In genomic region chr20:2237059-2237458, GRCh38 we compare ENCODE assay signal across 11 cellular contexts. TPM values are rescaled to one million over a fixed set of nuclear protein-coding genes. Genes with fewer than 3 reads are reported as not detected.
DNase-seq lines count a peak whose midpoint lies in the region; ATAC-seq and TF ChIP-seq lines count a peak whose summit lies in the region.
"Had no signal": no experiment of that assay in that cellular context is flagged by ENCODE, and none has a peak within 500 bp of the region (broad histone marks: within the 10 kb centered on the region; RNA-seq: fewer than 3 reads in every experiment).

No MANE protein-coding gene starts in this region.

- no peak overlapping the region for H3K27ac Mint-ChIP-seq in activated CD8-positive, alpha-beta memory T cell treated with anti-CD3 and anti-CD28 coated beads, Interleukin-2, amount 10 ng/mL, durations not matched to agents 7 days and 5 days

- H3K27ac ChIP-seq in fibroblast of lung (ENCODE audit: insufficient read depth, low read length), result peak overlapping the region; percentile 83
- H3K27ac ChIP-seq: KMS-11 had no signal

- H3K9me3 Mint-ChIP-seq in activated CD8-positive, alpha-beta memory T cell treated with anti-CD3 and anti-CD28 coated beads, Interleukin-2, amount 10 ng/mL, durations not matched to agents 7 days and 5 days (ENCODE audit: low read depth), result no peaks in the 10 kb centered on the region

- H3K4me2 ChIP-seq in fibroblast of lung (ENCODE audit: extremely low read depth, insufficient read depth, low read length), result peak overlapping the region; percentile 21
- H3K4me2 ChIP-seq: KMS-11 had no signal

- H3K4me3 Mint-ChIP-seq in activated CD8-positive, alpha-beta memory T cell treated with anti-CD3 and anti-CD28 coated beads, Interleukin-2, amount 10 ng/mL, durations not matched to agents 7 days and 5 days, result no peak overlapping the region

- H3K9ac ChIP-seq in fibroblast of lung (ENCODE audit: insufficient read depth, low read length), result no peak overlapping the region
- H3K9ac ChIP-seq: KMS-11 had no signal

- no peaks in the 10 kb centered on the region for H3K36me3 ChIP-seq in fibroblast of lung (ENCODE audit: control insufficient read depth, insufficient read depth, low read length)

- no peaks in the 10 kb centered on the region for H3K27me3 ChIP-seq in fibroblast of lung (ENCODE audit: control insufficient read depth, insufficient read depth, low read length)

- no peak overlapping the region for H3K4me3 ChIP-seq in fibroblast of lung (replicated peaks in 1 of 4; ENCODE audit: control extremely low read depth in 1 of 4, insufficient read depth in 1 of 4, low read depth in 3 of 4, low read length in 4 of 4)
- H3K4me3 ChIP-seq: GM12878 had no signal

- H3K9me3 ChIP-seq in fibroblast of lung (ENCODE audit: control insufficient read depth, insufficient read depth, low read depth, low read length), result no peaks in the 10 kb centered on the region

- CTCF ChIA-PET in activated CD8-positive, alpha-beta memory T cell treated with anti-CD3 and anti-CD28 coated beads, Interleukin-2, amount 10 ng/mL, durations not matched to agents 7 days and 5 days (lab: Charles Lee), result interaction anchor here (1.0 kb wide), 1 partner anchor 13 kb away, joined by 3 read pairs; no protein-coding TSS in a partner anchor

- H3K27me3 Mint-ChIP-seq in activated CD8-positive, alpha-beta memory T cell treated with anti-CD3 and anti-CD28 coated beads, Interleukin-2, amount 10 ng/mL, durations not matched to agents 7 days and 5 days, result peaks cover 4% of the 10 kb centered on the region

- no peaks in the 10 kb centered on the region for H3K36me3 Mint-ChIP-seq in activated CD8-positive, alpha-beta memory T cell treated with anti-CD3 and anti-CD28 coated beads, Interleukin-2, amount 10 ng/mL, durations not matched to agents 7 days and 5 days

- H4K20me1 ChIP-seq in fibroblast of lung (ENCODE audit: control insufficient read depth, extremely low read depth, insufficient read depth, low read length), result no peaks in the 10 kb centered on the region

- H2AFZ ChIP-seq in fibroblast of lung (ENCODE audit: low read length), result no peak overlapping the region

- peak; percentile 21 to 22 for TF ChIP-seq CTCF in fibroblast of lung (conservative IDR thresholded peaks at IDR 0.05 in 1 of 2, IDR thresholded peaks at IDR 0.05 in 1 of 2; ENCODE audit: low read depth in 1 of 2, low read length in 2 of 2)

- H3K4me1 ChIP-seq in fibroblast of lung (ENCODE audit: control insufficient read depth, extremely low read depth, insufficient read depth, low read length), result no peaks in the 10 kb centered on the region

- no peaks in the 10 kb centered on the region for H3K4me1 Mint-ChIP-seq in activated CD8-positive, alpha-beta memory T cell treated with anti-CD3 and anti-CD28 coated beads, Interleukin-2, amount 10 ng/mL, durations not matched to agents 7 days and 5 days

- ATAC-seq in GM18867 (IDR thresholded peaks at IDR 0.05; ENCODE audit: unreplicated experiment), result no peak
- ATAC-seq in activated CD8-positive, alpha-beta memory T cell treated with anti-CD3 and anti-CD28 coated beads, Interleukin-2, amount 10 ng/mL, durations not matched to agents 7 days and 5 days, result no peak
- ATAC-seq in GM19452 (IDR thresholded peaks at IDR 0.05; ENCODE audit: unreplicated experiment), result no peak
- ATAC-seq: GM12878 had no signal

- peak; percentile 99 for DNase-seq in EL
- DNase-seq in RKO (ENCODE audit: low spot score), result peak; percentile 84
- peak; percentile 77 to 100 for DNase-seq in fibroblast of lung (ENCODE audit: low read depth in 2 of 2)
- DNase-seq in occipital lobe (lab: John Stamatoyannopoulos, UW), result peak; percentile 26
- DNase-seq in globus pallidus (ENCODE audit: low spot score), result no peak
- DNase-seq in activated CD8-positive, alpha-beta memory T cell treated with anti-CD3 and anti-CD28 coated beads, Interleukin-2, amount 10 ng/mL, durations not matched to agents 7 days and 5 days, result no peak

- no peaks in the 10 kb centered on the region for H3K79me2 ChIP-seq in fibroblast of lung (ENCODE audit: control insufficient read depth, insufficient read depth, low read length)

RNA-seq across cellular contexts. Expression of gene TGM3, which starts 58.7 kb away (rescaled TPM):
- total RNA-seq in fibroblast of lung (under 0.01 TPM in 1 of 2 replicates, not detected in the other), occipital lobe (0.16 TPM)
- not detected in 2 replicates for polyA plus RNA-seq in fibroblast of lung
- polyA plus RNA-seq in fibroblast of lung (2012), result not detected in 2 replicates
- not detected in 2 replicates for polyA minus RNA-seq in fibroblast of lung (ENCODE audit: low replicate concordance)
- total RNA-seq in activated CD8-positive, alpha-beta memory T cell treated with anti-CD3 and anti-CD28 coated beads, Interleukin-2, amount 10 ng/mL, durations not matched to agents 7 days and 5 days, result not detected
- total RNA-seq: GM12878, pulmonary artery endothelial cell had no signal
- polyA plus RNA-seq: GM12878 had no signal

Comparison
In these comparisons a context has a peak if more than half of its experiments do, and no peak if none do; other contexts are left out.
1. DNase-seq: peak in EL (single experiment), RKO (single experiment), fibroblast of lung (2 of 2) and occipital lobe (single experiment); none in globus pallidus (single experiment) and activated CD8-positive, alpha-beta memory T cell treated with anti-CD3 and anti-CD28 coated beads, Interleukin-2, amount 10 ng/mL, durations not matched to agents 7 days and 5 days (single experiment).